ENCODE assay signal across 1 cellular context in genomic region chr17:66767164-66767933, GRCh38.
TF ChIP-seq lines count a peak whose summit lies in the region.

No MANE protein-coding gene starts in this region.

TF ChIP-seq in HEK293, 187 proteins besides CTCF, POLR2A, EP300 and RAD21 (continued from another document):
- TF ChIP-seq HIC1 (tag by site-specific recombination; IDR thresholded peaks at IDR 0.05) (no peak), ZFP69B (tag by site-specific recombination; IDR thresholded peaks at IDR 0.05) (no peak), ZSCAN5A (tag by site-specific recombination; IDR thresholded peaks at IDR 0.05) (no peak)
